In the genomic region with DNA sequence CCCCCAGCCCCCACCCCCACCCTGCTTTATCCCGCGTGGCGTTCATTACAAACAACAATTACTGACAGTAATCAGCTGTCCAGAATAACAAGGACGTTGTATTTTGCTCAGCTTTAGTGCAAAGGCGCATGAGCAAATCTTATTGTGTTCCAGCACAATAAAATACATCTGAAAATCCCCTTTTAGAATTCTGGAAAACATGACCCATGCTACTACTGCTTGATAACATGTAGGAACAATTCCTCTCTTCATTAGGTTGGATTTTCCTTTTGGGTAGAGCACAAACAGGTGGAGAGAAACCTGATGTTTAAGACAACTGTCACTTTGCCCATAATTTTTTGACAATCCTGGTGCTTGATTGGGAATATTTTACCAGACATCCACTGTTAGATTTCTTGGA, we compare ENCODE assay signal across 20 cellular contexts.
DNase-seq lines count a peak whose midpoint lies in the region; ATAC-seq and TF ChIP-seq lines count a peak whose summit lies in the region.
"Had no signal": no experiment of that assay in that cellular context is flagged by ENCODE, and none has a peak within 500 bp of the region (broad histone marks: within the 10 kb centered on the region; RNA-seq: fewer than 3 reads in every experiment).

No MANE protein-coding gene starts in this region.

- H3K27ac ChIP-seq in HUES64 (ENCODE audit: low read depth, low read length) (0 out of 2 replicates have a peak overlapping the region, but pooled peaks have one; percentile 0), ascending aorta (peak overlapping the region; percentile 61 to 71), substantia nigra (ENCODE audit: low read depth, low read length, poor library complexity, severe bottlenecking) (peak overlapping the region; percentile 76), hepatocyte (no peak overlapping the region)
- H3K27ac ChIP-seq: cardiac muscle cell, prostate gland had no signal

- H3K27me3 ChIP-seq in HUES64 (ENCODE audit: insufficient read depth, low read length) (no peaks in the 10 kb centered on the region), ascending aorta (no peaks in the 10 kb centered on the region), hepatocyte (no peaks in the 10 kb centered on the region)
- H3K27me3 ChIP-seq: cardiac muscle cell had no signal

- H3K79me2 ChIP-seq in hepatocyte = no peaks in the 10 kb centered on the region

- H3K4me1 ChIP-seq in HUES64 (ENCODE audit: insufficient read depth, low read length) (peaks cover 36% of the 10 kb centered on the region), ascending aorta (peaks cover 0 to 20% of the 10 kb centered on the region in 2 donors), hepatocyte (ENCODE audit: insufficient read depth) (no peaks in the 10 kb centered on the region)
- H3K4me1 ChIP-seq: prostate gland had no signal

- H4K20me1 ChIP-seq in hepatocyte (ENCODE audit: insufficient read depth, poor library complexity, severe bottlenecking) = no peaks in the 10 kb centered on the region

- ATAC-seq in HG02642 (IDR thresholded peaks at IDR 0.05; ENCODE audit: poor library complexity, unreplicated experiment) = no peak

- peak overlapping the region; percentile 0 for H3K27ac Mint-ChIP-seq in glutamatergic neuron (ENCODE audit: unreplicated experiment)
- H3K27ac Mint-ChIP-seq: activated T-helper 1 cell treated with anti-CD3 and anti-CD28 coated beads, Interleukin-12 subunit alpha, Interleukin-12 subunit beta, Interleukin-2, Interleukin-4 antibody, amounts not matched to agents 30 ng/mL and 10 ng/mL and 1 ng/mL, durations not matched to agents 14 hours and 24 hours and 36 hours; memory B cell; nephron had no signal

- H3K9me3 ChIP-seq in HUES64 (ENCODE audit: insufficient read depth, low read depth, low read length) (no peaks in the 10 kb centered on the region), ascending aorta (no peaks in the 10 kb centered on the region), hepatocyte (ENCODE audit: low read depth) (no peaks in the 10 kb centered on the region)
- H3K9me3 ChIP-seq: prostate gland had no signal

- TF ChIP-seq CTCF in ascending aorta (IDR thresholded peaks at IDR 0.05) (no peak), glutamatergic neuron (IDR thresholded peaks at IDR 0.05; ENCODE audit: partially characterized antibody, unreplicated experiment) (no peak), hepatocyte (IDR thresholded peaks at IDR 0.05; ENCODE audit: poor library complexity) (no peak)

- no peak overlapping the region for H3K4me2 ChIP-seq in hepatocyte
- H3K4me2 ChIP-seq: smooth muscle cell had no signal

- H3K27me3 Mint-ChIP-seq in glutamatergic neuron (ENCODE audit: unreplicated experiment) = no peaks in the 10 kb centered on the region

- no peak for DNase-seq in ascending aorta (ENCODE audit: low spot score in 2 of 2)
- no peak for DNase-seq in glutamatergic neuron
- no peak for DNase-seq in substantia nigra (lab: John Stamatoyannopoulos, UW)
- DNase-seq in hepatocyte (ENCODE audit: low spot score) = no peak
- no peak for DNase-seq in stimulated activated CD4-positive, alpha-beta T cell treated with anti-CD3 and anti-CD28 coated beads, Interleukin-4, amount 100 ng/mL, for 4 hours
- DNase-seq: DMS79 treated with DMSO at 0.1 percent for 48 hours; effector CD8-positive, alpha-beta T cell; KBM-7; NCI-H2029; NCI-H446; RPMI8226; SW 1271 had no signal

- H2AFZ ChIP-seq in hepatocyte = no peak overlapping the region

- H3K36me3 Mint-ChIP-seq in glutamatergic neuron (ENCODE audit: unreplicated experiment) = no peaks in the 10 kb centered on the region
- H3K36me3 Mint-ChIP-seq: memory B cell had no signal

- no peaks in the 10 kb centered on the region for H3K9me2 ChIP-seq in hepatocyte (replicated peaks; ENCODE audit: insufficient read depth)

- H3K36me3 ChIP-seq in HUES64 (ENCODE audit: insufficient read depth, low read length) (no peaks in the 10 kb centered on the region), ascending aorta (no peaks in the 10 kb centered on the region), hepatocyte (replicated peaks; ENCODE audit: insufficient read depth, low read depth) (no peaks in the 10 kb centered on the region)
- H3K36me3 ChIP-seq: cardiac muscle cell, prostate gland had no signal

- H3K9ac ChIP-seq in HUES64 (ENCODE audit: low read depth, low read length) = no peak overlapping the region

- 64% methylated on average over 5 of the region's 5 CpGs for WGBS in HUES64
- 88% methylated on average over 2 of the region's 5 CpGs for WGBS in hepatocyte (ENCODE audit: low lambda C conversion rate, missing lambda C conversion rate)

- no peak overlapping the region for H3K4me3 ChIP-seq in HUES64 (ENCODE audit: low read length)
- H3K4me3 ChIP-seq in ascending aorta = peak overlapping the region in 1 of 2 donors; percentile 54
- H3K4me3 ChIP-seq in hepatocyte = no peak overlapping the region
- H3K4me3 ChIP-seq: cardiac muscle cell, prostate gland, smooth muscle cell had no signal

- peaks cover 40% of the 10 kb centered on the region for H3K4me1 Mint-ChIP-seq in glutamatergic neuron (ENCODE audit: low read depth, unreplicated experiment)

- H3K9me3 Mint-ChIP-seq in glutamatergic neuron (ENCODE audit: unreplicated experiment) = no peaks in the 10 kb centered on the region
- H3K9me3 Mint-ChIP-seq: activated T-helper 1 cell treated with anti-CD3 and anti-CD28 coated beads, Interleukin-12 subunit alpha, Interleukin-12 subunit beta, Interleukin-2, Interleukin-4 antibody, amounts not matched to agents 30 ng/mL and 10 ng/mL and 1 ng/mL, durations not matched to agents 14 hours and 24 hours and 36 hours; memory B cell; nephron had no signal

- intact Hi-C loops in ascending aorta (cut with DNase I) = loop anchor here (1.0 to 5.0 kb wide), 2 partner anchors 125 to 216 kb away; no protein-coding TSS in a partner anchor

- H3K4me3 Mint-ChIP-seq in glutamatergic neuron (ENCODE audit: unreplicated experiment) = no peak overlapping the region
- H3K4me3 Mint-ChIP-seq: activated T-helper 1 cell treated with anti-CD3 and anti-CD28 coated beads, Interleukin-12 subunit alpha, Interleukin-12 subunit beta, Interleukin-2, Interleukin-4 antibody, amounts not matched to agents 30 ng/mL and 10 ng/mL and 1 ng/mL, durations not matched to agents 14 hours and 24 hours and 36 hours; memory B cell had no signal
